ENCODE assay signal across 1 cellular context in the genomic region with DNA sequence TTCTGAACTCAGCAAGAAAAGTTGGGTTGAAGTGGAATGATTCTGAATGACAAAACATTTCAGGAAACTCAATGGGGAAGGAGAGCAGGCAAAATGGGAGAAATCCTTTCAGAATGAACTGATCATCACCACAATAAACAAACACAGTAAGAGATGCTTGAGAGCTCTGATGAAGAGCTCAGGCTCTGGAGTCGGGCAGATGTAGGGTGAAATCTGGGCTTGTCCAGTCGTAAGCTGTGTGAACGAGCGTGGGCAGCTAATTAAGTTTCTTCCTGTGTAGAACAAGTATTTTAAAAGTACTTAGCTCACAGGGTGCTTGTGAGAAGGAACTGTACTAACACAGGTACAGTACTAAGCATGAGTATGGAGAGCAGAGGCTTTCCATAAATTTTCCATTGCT.
TF ChIP-seq lines count a peak whose summit lies in the region.

No MANE protein-coding gene starts in this region.

TF ChIP-seq in WTC11, 78 proteins besides CTCF, POLR2A, EP300 and RAD21 (continued from another document):
- TF ChIP-seq NFYB (CRISPR knock-in tag; conservative IDR thresholded peaks at IDR 0.05; ENCODE audit: low read depth) (no peak), TCF7 (CRISPR knock-in tag; IDR thresholded peaks at IDR 0.05; ENCODE audit: low read depth) (no peak), ELF4 (CRISPR knock-in tag; IDR thresholded peaks at IDR 0.05; ENCODE audit: low read depth) (no peak), PRRX2 (CRISPR knock-in tag; IDR thresholded peaks at IDR 0.05) (no peak)
